In the genomic region with DNA sequence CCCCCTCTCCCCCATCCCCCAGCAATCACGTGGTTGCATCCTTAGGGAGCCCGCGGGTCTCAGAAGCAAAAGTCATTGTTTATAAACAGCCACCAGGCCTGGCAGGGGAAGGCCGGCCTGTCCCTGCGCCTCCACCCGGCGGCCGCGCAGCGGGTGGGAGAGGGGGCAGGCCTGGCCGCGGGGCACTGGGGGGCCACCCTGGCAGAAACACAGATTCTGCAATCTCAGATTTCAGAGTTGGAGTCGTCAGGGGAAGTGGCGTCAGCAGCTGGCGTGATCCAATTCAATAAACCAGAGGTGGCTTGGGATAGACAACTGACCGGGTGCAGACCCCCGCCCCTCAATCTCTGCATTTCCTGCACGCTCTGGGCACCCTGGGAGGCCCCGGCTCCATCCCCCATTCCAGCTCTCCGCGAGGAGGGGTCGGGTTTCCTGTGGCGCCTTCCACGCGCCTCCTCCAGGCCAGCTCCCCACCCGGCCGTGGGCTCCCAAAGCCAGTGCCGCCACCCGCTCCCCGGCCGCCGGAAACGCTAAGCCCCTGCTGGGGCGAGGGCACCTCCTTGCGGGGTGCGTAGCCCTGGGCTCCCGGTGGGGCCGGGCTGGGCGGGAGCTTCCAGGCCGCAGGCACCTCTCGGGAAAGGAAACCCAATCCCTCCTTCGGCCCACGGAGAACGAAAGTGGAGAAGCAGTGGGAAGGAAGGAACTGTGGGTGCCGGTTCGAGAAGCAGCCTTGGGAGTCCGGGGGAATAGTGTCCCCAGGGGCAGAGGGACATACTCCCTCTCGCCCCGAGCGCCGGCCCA, we compare ENCODE assay signal across 8 cellular contexts. TPM values are rescaled to one million over a fixed set of nuclear protein-coding genes. Genes with fewer than 3 reads are reported as not detected.
DNase-seq lines count a peak whose midpoint lies in the region; ATAC-seq and TF ChIP-seq lines count a peak whose summit lies in the region.

No MANE protein-coding gene starts in this region.

- H3K4me1 ChIP-seq in neuronal stem cell (ENCODE audit: control insufficient read depth in 2 of 2, insufficient read depth in 1 of 2, low read depth in 1 of 2, low read length in 2 of 2), result peaks cover 14 to 26% of the 10 kb centered on the region in 2 donors

- H3K27me3 Mint-ChIP-seq in activated T-cell treated with anti-CD3 and anti-CD28 coated beads, Interleukin-2, amount 50 U/mL, for 24 hours, result peaks cover 23% of the 10 kb centered on the region

- H2AK5ac ChIP-seq in neuronal stem cell (ENCODE audit: low read depth, low read length), result peak overlapping the region; percentile 94

- no peaks in the 10 kb centered on the region for H3K36me3 Mint-ChIP-seq in activated T-cell treated with anti-CD3 and anti-CD28 coated beads, Interleukin-2, amount 50 U/mL, for 24 hours (ENCODE audit: low read depth)

- H3K4me3 Mint-ChIP-seq in activated T-cell treated with anti-CD3 and anti-CD28 coated beads, Interleukin-2, amount 50 U/mL, for 24 hours, result peak overlapping the region; percentile 69

- H2BK5ac ChIP-seq in neuronal stem cell (ENCODE audit: low read length), result peak overlapping the region; percentile 91

- no peak overlapping the region for H3K14ac ChIP-seq in neuronal stem cell (ENCODE audit: low read length)

- H3K9me3 Mint-ChIP-seq in activated T-cell treated with anti-CD3 and anti-CD28 coated beads, Interleukin-2, amount 50 U/mL, for 24 hours, result no peaks in the 10 kb centered on the region

- H2BK120ac ChIP-seq in neuronal stem cell (ENCODE audit: low read depth, low read length), result peak overlapping the region; percentile 93

- H3K4me1 Mint-ChIP-seq in activated T-cell treated with anti-CD3 and anti-CD28 coated beads, Interleukin-2, amount 50 U/mL, for 24 hours (ENCODE audit: low read depth), result peaks cover 5% of the 10 kb centered on the region

- H4K91ac ChIP-seq in neuronal stem cell (ENCODE audit: low read depth, low read length, poor library complexity), result no peak overlapping the region

- peak overlapping the region; percentile 84 to 92 for H3K4me3 ChIP-seq in neuronal stem cell (ENCODE audit: low read length in 2 of 2)

- H3K27ac ChIP-seq in neuronal stem cell (replicated peaks; ENCODE audit: low read length), result peak overlapping the region; percentile 36

- no CpG with 5 or more reads among the region's 51 CpGs for WGBS in neuronal stem cell (ENCODE audit: extremely low coverage in 2 of 2, insufficient read length in 2 of 2, insufficient replicate concordance in 1 of 2), 2 donors

- peak overlapping the region; percentile 98 for H2AFZ ChIP-seq in neuronal stem cell (ENCODE audit: low read length)

- peak; percentile 72 for DNase-seq in AG08396 (ENCODE audit: low spot score)
- DNase-seq in HEK293T (ENCODE audit: extremely low spot score), result peak; percentile 43
- no peak for DNase-seq in activated T-cell treated with anti-CD3 and anti-CD28 coated beads, Interleukin-2, amount 50 U/mL, for 24 hours
- peak; percentile 72 for DNase-seq in globus pallidus (ENCODE audit: low spot score)
- peak; percentile 51 for DNase-seq in neuronal stem cell (ENCODE audit: low spot score)
- DNase-seq in pons (ENCODE audit: low spot score), result no peak

- H3K4me2 ChIP-seq in neuronal stem cell (ENCODE audit: insufficient read depth, low read length, poor library complexity, severe bottlenecking), result peak overlapping the region; percentile 99

- no peak overlapping the region for H3K27ac Mint-ChIP-seq in activated T-cell treated with anti-CD3 and anti-CD28 coated beads, Interleukin-2, amount 50 U/mL, for 24 hours

- peak overlapping the region; percentile 87 for H2BK15ac ChIP-seq in neuronal stem cell (ENCODE audit: low read length)

- no peaks in the 10 kb centered on the region for H3K9me3 ChIP-seq in neuronal stem cell (replicated peaks in 1 of 2; ENCODE audit: control insufficient read depth in 2 of 2, insufficient read depth in 1 of 2, low read depth in 1 of 2, low read length in 2 of 2)

- H3K27me3 ChIP-seq in neuronal stem cell (ENCODE audit: control insufficient read depth in 3 of 3, insufficient read depth in 3 of 3, low read depth in 1 of 3, low read length in 3 of 3), result peaks cover 0 to 3% (median 0%) of the 10 kb centered on the region in 3 experiments

- ATAC-seq in GM18873 (IDR thresholded peaks at IDR 0.05; ENCODE audit: low FRiP score, unreplicated experiment) (no peak), HG02981 (IDR thresholded peaks at IDR 0.05; ENCODE audit: unreplicated experiment) (no peak)

- POLR2A ChIA-PET in HEK293T (lab: Yijun Ruan, JAX), result no interaction called here

- H3K79me1 ChIP-seq in neuronal stem cell (ENCODE audit: low read depth, low read length), result peaks cover 19% of the 10 kb centered on the region

- CTCF ChIA-PET in HEK293T (lab: Yijun Ruan, JAX), result no interaction called here

- peak overlapping the region; percentile 26 for H4K8ac ChIP-seq in neuronal stem cell (ENCODE audit: low read depth, low read length)

- H2BK12ac ChIP-seq in neuronal stem cell (ENCODE audit: low read length), result peak overlapping the region; percentile 85

- peak overlapping the region; percentile 0 for H3K23ac ChIP-seq in neuronal stem cell (ENCODE audit: low read depth, low read length, poor library complexity)

- H3K4ac ChIP-seq in neuronal stem cell (ENCODE audit: low read length), result peak overlapping the region; percentile 23

- peaks cover 0 to 1% of the 10 kb centered on the region in 2 donors for H3K36me3 ChIP-seq in neuronal stem cell (replicated peaks in 1 of 2; ENCODE audit: control insufficient read depth in 2 of 2, insufficient read depth in 2 of 2, low read length in 2 of 2)

- H3K18ac ChIP-seq in neuronal stem cell (ENCODE audit: low read length), result peak overlapping the region; percentile 71

- H3K9ac ChIP-seq in neuronal stem cell (ENCODE audit: low read depth, low read length, poor library complexity), result peak overlapping the region; percentile 96

TF ChIP-seq in HEK293T, 16 proteins besides CTCF, POLR2A, EP300 and RAD21:
- TF ChIP-seq ZNF384 (IDR thresholded peaks at IDR 0.05), result no peak
- no peak for TF ChIP-seq L3MBTL2 (conservative IDR thresholded peaks at IDR 0.05)
- TF ChIP-seq CTBP1 (IDR thresholded peaks at IDR 0.05; ENCODE audit: borderline replicate concordance), result no peak
- TF ChIP-seq TARDBP (IDR thresholded peaks at IDR 0.05), result no peak
- no peak for TF ChIP-seq SUZ12 (IDR thresholded peaks at IDR 0.05)

RNA-seq across cellular contexts. Expression of a gene that starts 1.1 kb away (rescaled TPM):
- polyA plus RNA-seq in neuronal stem cell (2013, experiment 1 of 2), result 58.5 TPM
- 59.1 TPM for polyA plus RNA-seq in neuronal stem cell (2013, experiment 2 of 2)

Comparison
In these comparisons a context has a peak if more than half of its experiments do, and no peak if none do; other contexts are left out.
1. DNase-seq: peak in AG08396 (single experiment), HEK293T (single experiment), globus pallidus (single experiment) and neuronal stem cell (single experiment); none in activated T-cell treated with anti-CD3 and anti-CD28 coated beads, Interleukin-2, amount 50 U/mL, for 24 hours (single experiment) and pons (single experiment).